8 cellular contexts compared by ENCODE assay signal in genomic region chr19:4175669-4175931, GRCh38. TPM values are rescaled to one million over a fixed set of nuclear protein-coding genes. Genes with fewer than 3 reads are reported as not detected.
"Had no signal": no experiment of that assay in that cellular context is flagged by ENCODE, and none has a peak within 500 bp of the region (broad histone marks: within the 10 kb centered on the region; RNA-seq: fewer than 3 reads in every experiment).

No MANE protein-coding gene starts in this region.

- H3K9ac ChIP-seq: KMS-11 had no signal

- H3K4me3 Mint-ChIP-seq: GM23338, H9 had no signal

- DNase-seq: H9, IMR-90, KBM-7 had no signal

- H3K27ac Mint-ChIP-seq: GM23338, H9 had no signal

- ATAC-seq: GM23338, HCT116 had no signal

- H3K9me3 Mint-ChIP-seq: GM23338, H9 had no signal

- H3K4me3 ChIP-seq: GM23338 had no signal

- H3K27ac ChIP-seq: KMS-11 had no signal

RNA-seq across cellular contexts. Expression of gene CREB3L3, which starts 22.2 kb away (rescaled TPM):
- total RNA-seq: GM23338, H1, HT-29, IMR-90 had no signal

RNA-seq across cellular contexts. Expression of gene EBI3, which starts 53.7 kb away (rescaled TPM):
- total RNA-seq: HT-29 had no signal
